ENCODE assay signal across 9 cellular contexts in the genomic region with DNA sequence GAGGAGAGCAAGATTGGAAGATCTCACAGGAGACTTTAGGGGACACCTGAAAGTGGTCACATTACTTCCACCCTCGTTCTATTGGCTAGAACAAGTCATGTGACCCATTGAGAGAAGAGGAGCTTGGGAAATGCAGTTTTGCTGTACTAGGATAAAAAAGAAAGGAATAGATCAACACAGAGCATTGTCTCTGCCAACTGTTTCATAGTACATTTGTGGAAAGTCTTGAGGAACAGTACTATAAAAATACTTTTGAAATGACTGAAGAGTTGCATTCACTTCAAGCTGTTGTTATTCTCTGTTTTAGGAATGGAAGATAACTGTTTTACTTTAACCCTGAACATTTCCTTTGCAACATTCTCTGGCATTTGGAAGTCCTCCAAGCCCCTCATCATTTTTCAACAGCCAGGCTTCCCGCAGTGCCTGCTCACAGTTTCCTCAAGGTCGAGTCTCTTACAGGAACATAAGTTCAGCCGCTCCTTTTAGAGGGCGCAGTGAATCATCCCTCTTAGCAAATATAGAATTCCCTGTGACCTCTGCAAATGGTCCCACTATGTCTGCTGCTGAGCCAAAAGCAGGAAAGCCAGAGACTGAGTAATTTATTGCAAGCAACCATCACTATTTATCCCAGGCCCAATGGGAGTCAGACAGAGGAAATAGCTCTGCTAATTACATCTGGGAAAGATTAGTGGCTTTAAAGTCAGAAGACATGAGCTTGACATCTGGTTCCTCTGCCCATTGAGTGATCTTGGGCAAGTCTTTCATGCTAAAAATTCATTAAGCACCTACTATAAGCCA. TPM values are rescaled to one million over a fixed set of nuclear protein-coding genes. Genes with fewer than 3 reads are reported as not detected.
DNase-seq lines count a peak whose midpoint lies in the region; ATAC-seq and TF ChIP-seq lines count a peak whose summit lies in the region.
"Had no signal": no experiment of that assay in that cellular context is flagged by ENCODE, and none has a peak within 500 bp of the region (broad histone marks: within the 10 kb centered on the region; RNA-seq: fewer than 3 reads in every experiment).

No MANE protein-coding gene starts in this region.

- peak; percentile 64 to 84 for ATAC-seq in upper lobe of left lung (ENCODE audit: low FRiP score in 2 of 2)
- ATAC-seq in HG03432 (IDR thresholded peaks at IDR 0.05; ENCODE audit: unreplicated experiment), result no peak

- H3K4me3 ChIP-seq in MG63 (no peak overlapping the region), upper lobe of left lung (no peak overlapping the region)

- H3K9me3 ChIP-seq in MG63 (peaks cover 5% of the 10 kb centered on the region), upper lobe of left lung (no peaks in the 10 kb centered on the region)

- H3K36me3 ChIP-seq in MG63 (no peaks in the 10 kb centered on the region), upper lobe of left lung (no peaks in the 10 kb centered on the region)

- H3K4me1 ChIP-seq in upper lobe of left lung, result no peaks in the 10 kb centered on the region

- peak; percentile 92 for DNase-seq in MG63
- DNase-seq in dermis blood vessel endothelial cell, result peak; percentile 92
- DNase-seq in lung microvascular endothelial cell (ENCODE audit: low read depth in 2 of 2), result peak; percentile 67 to 96
- peak in 1 of 2 donors; percentile 22 for DNase-seq in upper lobe of left lung
- DNase-seq in MV-4-11 (lab: John Stamatoyannopoulos, UW), result no peak
- no peak for DNase-seq in stimulated activated CD4-positive, alpha-beta T cell treated with anti-CD3 and anti-CD28 coated beads, Interleukin-2, amount 100 ng/mL, for 24 hours
- DNase-seq: activated naive CD4-positive, alpha-beta T cell; substantia nigra had no signal

- H3K27me3 ChIP-seq in MG63, result no peaks in the 10 kb centered on the region
- no peaks in the 10 kb centered on the region for H3K27me3 ChIP-seq in upper lobe of left lung

- TF ChIP-seq EP300 in upper lobe of left lung (IDR thresholded peaks at IDR 0.05), result peak in 1 of 4 donors; percentile 13

- TF ChIP-seq POLR2A in upper lobe of left lung (IDR thresholded peaks at IDR 0.05), result no peak

- 40 to 52% methylated on average over 5 of the region's 5 CpGs for WGBS in upper lobe of left lung, 2 donors

- no peak for TF ChIP-seq CTCF in upper lobe of left lung (IDR thresholded peaks at IDR 0.05)

- peak overlapping the region in 1 of 4 donors; percentile 6 for H3K27ac ChIP-seq in upper lobe of left lung

RNA-seq across cellular contexts. Expression of gene MRPL32, which starts 40.7 kb away (rescaled TPM):
- 103 and 117 TPM in 2 replicates for total RNA-seq in MG63 (2014; rRNA removed; shearing (Covaris generic); ENCODE audit: low replicate concordance)
- total RNA-seq in dermis blood vessel endothelial cell, result 74.0 and 79.5 TPM in 2 replicates
- total RNA-seq in lung microvascular endothelial cell, result 47.9 and 63.9 TPM in 2 replicates
- total RNA-seq in upper lobe of left lung, result 10 to 100 TPM; 21.0 to 63.9 (median 42.3) TPM

RNA-seq across cellular contexts. Expression of gene PSMA2, which starts 40.9 kb away (rescaled TPM):
- total RNA-seq in MG63 (2014; rRNA removed; shearing (Covaris generic); ENCODE audit: low replicate concordance), result 168 and 287 TPM in 2 replicates
- 89.8 and 134 TPM in 2 replicates for total RNA-seq in dermis blood vessel endothelial cell
- 30.8 and 45.5 TPM in 2 replicates for total RNA-seq in lung microvascular endothelial cell
- total RNA-seq in upper lobe of left lung, result 10 to 100 TPM; 14.7 to 58.9 (median 42.8) TPM

Comparison
In these comparisons a context has a peak if more than half of its experiments do, and no peak if none do; other contexts are left out.
1. DNase-seq: peak in MG63 (single experiment), dermis blood vessel endothelial cell (single experiment) and lung microvascular endothelial cell (2 of 2); none in MV-4-11 (single experiment) and stimulated activated CD4-positive, alpha-beta T cell treated with anti-CD3 and anti-CD28 coated beads, Interleukin-2, amount 100 ng/mL, for 24 hours (0 of 2).